In the genomic region with DNA sequence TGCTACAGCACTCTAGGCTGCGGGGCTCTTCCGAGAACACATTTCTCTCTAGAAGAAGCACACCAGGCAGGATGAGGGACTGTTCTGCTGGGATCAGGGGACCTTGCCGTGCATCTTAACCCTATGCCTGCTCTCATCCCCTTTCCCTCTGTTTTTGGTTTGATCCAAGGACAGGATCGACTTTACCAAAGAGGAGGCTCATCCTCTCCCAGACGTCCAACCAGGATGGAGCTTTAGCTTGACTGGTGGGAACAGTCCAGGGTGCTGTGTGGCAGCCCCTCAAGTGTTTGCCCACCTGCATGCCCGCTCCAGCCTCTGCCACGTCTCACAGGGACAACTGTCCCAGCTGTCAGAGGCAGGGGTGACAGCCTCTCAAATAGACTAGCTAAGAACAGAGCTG, we compare ENCODE assay signal across 17 cellular contexts. TPM values are rescaled to one million over a fixed set of nuclear protein-coding genes. Genes with fewer than 3 reads are reported as not detected.
DNase-seq lines count a peak whose midpoint lies in the region; ATAC-seq, FAIRE-seq and TF ChIP-seq lines count a peak whose summit lies in the region.
"Had no signal": no experiment of that assay in that cellular context is flagged by ENCODE, and none has a peak within 500 bp of the region (broad histone marks: within the 10 kb centered on the region; RNA-seq: fewer than 3 reads in every experiment).

No MANE protein-coding gene starts in this region.

- H3K79me1 ChIP-seq in H1 (ENCODE audit: low read depth, low read length) = no peaks in the 10 kb centered on the region

- no peaks in the 10 kb centered on the region; the same call in 1 of the 2 replicates for H3K23me2 ChIP-seq in H1 (ENCODE audit: low read depth, low read length)

- H2AFZ ChIP-seq in H1 (ENCODE audit: low read length) (no peak overlapping the region), osteoblast (ENCODE audit: low read length) (no peak overlapping the region)

- no peak overlapping the region for H3K23ac ChIP-seq in H1 (ENCODE audit: insufficient read length)

- no peak overlapping the region for H2BK12ac ChIP-seq in H1 (ENCODE audit: low read depth, low read length)

- POLR2A ChIA-PET in Panc1 (lab: Charles Lee) (no interaction called here), H1 (lab: Charles Lee; ENCODE audit: partially characterized antibody) (interaction anchor here (2.1 kb wide), 1 partner anchor 14 kb away, joined by 5 read pairs; no protein-coding TSS in a partner anchor)

- H2BK120ac ChIP-seq in H1 (replicated peaks; ENCODE audit: low read depth, low read length) = no peak overlapping the region

- H2AK5ac ChIP-seq in H1 (ENCODE audit: low read depth, low read length) = no peak overlapping the region

- intact Hi-C loops in Panc1 (cut with micrococcal nuclease; ENCODE audit: unreplicated experiment) = no loop called here
- intact Hi-C loops in uterus (cut with DNase I; ENCODE audit: low total_unique reads) = no loop called here

- ATAC-seq in Panc1 (peak; percentile 41; the same call in 1 of the 2 replicates), omental fat pad (ENCODE audit: low FRiP score) (no peak), HG03135 (IDR thresholded peaks at IDR 0.05; ENCODE audit: unreplicated experiment) (no peak)
- ATAC-seq: CD8-positive, alpha-beta T cell had no signal

- no peak for FAIRE-seq in H1 (lab: Jason Lieb, UNC)
- FAIRE-seq: G401.6, GM12892 had no signal

- H3K4me1 ChIP-seq in Panc1 (ENCODE audit: control insufficient read depth, insufficient read depth, low read length) (peaks cover 4% of the 10 kb centered on the region; the same call in 1 of the 2 replicates), H1 (replicated peaks in 1 of 4; ENCODE audit: control insufficient read depth in 3 of 4, insufficient read depth in 4 of 4, low read length in 3 of 4) (no peaks in the 10 kb centered on the region; a peak in 1 of 7 replicates), osteoblast (ENCODE audit: insufficient read depth, low read length) (no peaks in the 10 kb centered on the region), uterus (no peaks in the 10 kb centered on the region)
- H3K4me1 ChIP-seq: BLaER1, Caco-2 had no signal

- H3K27me3 ChIP-seq in Panc1 (ENCODE audit: control insufficient read depth, insufficient read depth, low read length) (peaks cover 4% of the 10 kb centered on the region), H1 (replicated peaks in 1 of 4; ENCODE audit: control insufficient read depth in 3 of 4, extremely low read depth in 1 of 4, insufficient read depth in 3 of 4, low read length in 3 of 4) (no peaks in the 10 kb centered on the region; a peak in 1 of 7 replicates), osteoblast (ENCODE audit: insufficient read depth, low read length) (peaks cover 7% of the 10 kb centered on the region), uterus (no peaks in the 10 kb centered on the region)
- H3K27me3 ChIP-seq: BLaER1 had no signal

- H2BK5ac ChIP-seq in H1 (ENCODE audit: low read depth, low read length) = no peak overlapping the region

- DNase-seq in Panc1 (ENCODE audit: low read depth, low spot score) (no peak), H1 (ENCODE audit: low read depth in 1 of 2, low spot score in 2 of 2) (no peak), osteoblast (ENCODE audit: insufficient read length, low spot score, missing footprints) (peak; percentile 56), uterus (no peak), omental fat pad (ENCODE audit: low spot score) (no peak)
- DNase-seq: Caco-2; CD4-positive, CD25-positive, alpha-beta regulatory T cell; CD8-positive, alpha-beta T cell; DMS153; DND-41; GOT3; HCEC 1CT had no signal

- TF ChIP-seq CTCF in Panc1 (IDR thresholded peaks at IDR 0.05) (no peak), H1 (IDR thresholded peaks at IDR 0.05; ENCODE audit: control extremely low read depth in 1 of 3, insufficient read depth in 1 of 3, low read depth in 1 of 3, low read length in 3 of 3) (no peak), osteoblast (IDR thresholded peaks at IDR 0.05; ENCODE audit: extremely low read depth, low read depth, low read length) (no peak), uterus (IDR thresholded peaks at IDR 0.05) (no peak), omental fat pad (IDR thresholded peaks at IDR 0.05) (no peak)

- no peak overlapping the region for H3K18ac ChIP-seq in H1 (ENCODE audit: extremely low read depth, low read length)

- no peak overlapping the region for H3K14ac ChIP-seq in H1 (ENCODE audit: insufficient read length)

- H3K36me3 ChIP-seq in Panc1 (ENCODE audit: control insufficient read depth, insufficient read depth, low read length) (no peaks in the 10 kb centered on the region), H1 (ENCODE audit: control insufficient read depth in 2 of 4, insufficient read depth in 4 of 4, low read length in 3 of 4) (no peaks in the 10 kb centered on the region), osteoblast (ENCODE audit: insufficient read depth, low read length) (no peaks in the 10 kb centered on the region), uterus (no peaks in the 10 kb centered on the region)
- H3K36me3 ChIP-seq: BLaER1 had no signal

- H3K56ac ChIP-seq in H1 (replicated peaks; ENCODE audit: insufficient read length, low read depth, low read length) = no peak overlapping the region

- TF ChIP-seq EP300 in H1 (IDR thresholded peaks at IDR 0.05; ENCODE audit: borderline replicate concordance in 1 of 2, low read depth in 2 of 2, low read length in 2 of 2) = no peak

- TF ChIP-seq RAD21 in H1 (IDR thresholded peaks at IDR 0.05 in 1 of 2, conservative IDR thresholded peaks at IDR 0.05 in 1 of 2; ENCODE audit: low read depth in 2 of 2, low read length in 2 of 2) = no peak

- H4K8ac ChIP-seq in H1 (ENCODE audit: extremely low read depth, insufficient read depth, low read length) = no peak overlapping the region

- H3K4ac ChIP-seq in H1 (replicated peaks; ENCODE audit: insufficient read length, low read depth, low read length) = peak overlapping the region; percentile 69

- H3K9me3 ChIP-seq in Panc1 (ENCODE audit: control insufficient read depth, insufficient read depth, low read depth, low read length) (no peaks in the 10 kb centered on the region), H1 (ENCODE audit: insufficient read depth in 2 of 2, low read depth in 1 of 2, low read length in 1 of 2) (no peaks in the 10 kb centered on the region), osteoblast (ENCODE audit: low read depth, low read length) (no peaks in the 10 kb centered on the region), uterus (no peaks in the 10 kb centered on the region)
- H3K9me3 ChIP-seq: BLaER1, Caco-2 had no signal

- no TSS peak for BruUV-seq in Panc1 (replicated peaks; lab: Mats Ljungman, UMichigan)

- no peak overlapping the region for H3K9ac ChIP-seq in H1 (replicated peaks in 1 of 4; ENCODE audit: extremely low read depth in 1 of 4, low read depth in 3 of 4, low read length in 3 of 4)
- H3K9ac ChIP-seq: BLaER1 had no signal

- H2BK20ac ChIP-seq in H1 (ENCODE audit: low read length) = no peak overlapping the region

- H4K5ac ChIP-seq in H1 (ENCODE audit: insufficient read length, low read depth, low read length) = no peak overlapping the region

- no peaks in the 10 kb centered on the region for H4K20me1 ChIP-seq in H1 (replicated peaks in 1 of 2; ENCODE audit: control insufficient read depth in 1 of 2, insufficient read depth in 2 of 2, low read length in 2 of 2)
- H4K20me1 ChIP-seq in osteoblast (ENCODE audit: insufficient read depth, low read length) = no peaks in the 10 kb centered on the region
- H4K20me1 ChIP-seq: BLaER1 had no signal

- no peak overlapping the region for H3K4me3 ChIP-seq in Panc1 (ENCODE audit: low read depth in 2 of 2, low read length in 2 of 2)
- H3K4me3 ChIP-seq in H1 (ENCODE audit: extremely low read depth in 1 of 4, insufficient read depth in 2 of 4, low read depth in 3 of 4, low read length in 4 of 4) = no peak overlapping the region
- no peak overlapping the region for H3K4me3 ChIP-seq in osteoblast (ENCODE audit: insufficient read depth, low read length)
- H3K4me3 ChIP-seq in uterus = no peak overlapping the region
- H3K4me3 ChIP-seq: BLaER1 had no signal

- H3K4me2 ChIP-seq in H1 (ENCODE audit: insufficient read depth in 1 of 2, low read depth in 2 of 2, low read length in 2 of 2) (no peak overlapping the region), osteoblast (ENCODE audit: insufficient read depth, low read length) (no peak overlapping the region)
- H3K4me2 ChIP-seq: BLaER1 had no signal

- in situ Hi-C loops in Panc1 (cut with HindIII; ENCODE audit: low pct_unique_long_range_greater_than_20kb, low sequenced_read_pairs) = no loop called here

- no peak overlapping the region for H3K27ac ChIP-seq in Panc1 (ENCODE audit: low read length)
- no peak overlapping the region for H3K27ac ChIP-seq in H1 (ENCODE audit: low read depth, low read length)
- H3K27ac ChIP-seq in osteoblast (ENCODE audit: low read depth, low read length) = no peak overlapping the region
- no peak overlapping the region for H3K27ac ChIP-seq in uterus
- H3K27ac ChIP-seq: BLaER1, C4-2B had no signal

- no peak overlapping the region for H4K91ac ChIP-seq in H1 (replicated peaks; ENCODE audit: insufficient read length, low read length)

- 84% methylated on average over 7 of the region's 7 CpGs; no CpG with 5 or more reads in 1 of the 2 experiments for WGBS in H1 (ENCODE audit: extremely low coverage in 1 of 2, insufficient coverage in 1 of 2, insufficient read length in 1 of 2, insufficient replicate concordance in 2 of 2, low coverage in 1 of 2, low lambda C conversion rate in 2 of 2, missing lambda C conversion rate in 1 of 2), 2 experiments

- H2BK15ac ChIP-seq in H1 (ENCODE audit: low read length) = no peak overlapping the region

- TF ChIP-seq POLR2A in H1 (IDR thresholded peaks at IDR 0.05; ENCODE audit: control extremely low read depth in 1 of 2, low read depth in 2 of 2, low read length in 2 of 2) = no peak
- TF ChIP-seq POLR2A in uterus (IDR thresholded peaks at IDR 0.05) = no peak

- H3K79me2 ChIP-seq in H1 (ENCODE audit: control insufficient read depth in 1 of 2, insufficient read depth in 2 of 2, low read length in 2 of 2) (no peaks in the 10 kb centered on the region), osteoblast (ENCODE audit: insufficient read depth, low read length) (no peaks in the 10 kb centered on the region)

- CTCF ChIA-PET in Panc1 (lab: Charles Lee) = no interaction called here
- CTCF ChIA-PET in H1 (lab: Charles Lee; ENCODE audit: partially characterized antibody) = interaction anchor here (1.0 to 3.2 kb wide), 5 partner anchors 10 to 322 kb away, joined by 3 to 13 read pairs (median 5); no protein-coding TSS in a partner anchor

RNA-seq across cellular contexts. Expression of gene KCTD15, which starts 42.3 kb away (rescaled TPM):
- total RNA-seq in Panc1 (2021; ENCODE audit: unreplicated experiment) (27.8 TPM), osteoblast (39.5 and 55.7 TPM in 2 replicates), uterus (100 to 1,000 TPM in 1 of 4 donors, 10 to 100 TPM in 3; 23.8 to 149 (median 51.8) TPM), omental fat pad (10 to 100 TPM; 30.6 to 49.7 (median 38.2) TPM)
- 46.7 TPM for polyA plus RNA-seq in Panc1 (2012; ENCODE audit: insufficient read length)
- total RNA-seq in H1 (2021; fragmentation: NEBNext Ultra II Directional; extraction: Animal tissue kit (Norgen Biotek cat#: 25700)) = 25.1 and 25.5 TPM in 2 replicates
- polyA plus RNA-seq in H1 (2011; rRNA removed) = 27.0 and 51.8 TPM in 2 replicates
- polyA plus RNA-seq in H1 (2011; cell fraction: cytosol; rRNA removed) = 48.8 TPM
- polyA plus RNA-seq in H1 (2011; cell fraction: nucleus; rRNA removed) = 79.7 TPM
- 15.0 to 22.9 TPM (median 20.8 TPM) in 4 replicates for polyA plus RNA-seq in H1 (2012, experiment 1 of 2)
- polyA plus RNA-seq in H1 (2012, experiment 2 of 2) = 16.1 TPM
- 13.7 TPM for polyA plus RNA-seq in H1 (2013, experiment 1 of 2)
- 12.4 TPM for polyA plus RNA-seq in H1 (2013, experiment 2 of 2)
- polyA minus RNA-seq in H1 (2011; rRNA and poly(A)+ RNA removed) = 20.1 and 20.2 TPM in 2 replicates
- 14.8 TPM for polyA minus RNA-seq in H1 (2011; cell fraction: cytosol; rRNA and poly(A)+ RNA removed)
- 15.7 TPM for polyA minus RNA-seq in H1 (2011; cell fraction: nucleus; rRNA and poly(A)+ RNA removed)
